8 cellular contexts compared by ENCODE assay signal in the genomic region with DNA sequence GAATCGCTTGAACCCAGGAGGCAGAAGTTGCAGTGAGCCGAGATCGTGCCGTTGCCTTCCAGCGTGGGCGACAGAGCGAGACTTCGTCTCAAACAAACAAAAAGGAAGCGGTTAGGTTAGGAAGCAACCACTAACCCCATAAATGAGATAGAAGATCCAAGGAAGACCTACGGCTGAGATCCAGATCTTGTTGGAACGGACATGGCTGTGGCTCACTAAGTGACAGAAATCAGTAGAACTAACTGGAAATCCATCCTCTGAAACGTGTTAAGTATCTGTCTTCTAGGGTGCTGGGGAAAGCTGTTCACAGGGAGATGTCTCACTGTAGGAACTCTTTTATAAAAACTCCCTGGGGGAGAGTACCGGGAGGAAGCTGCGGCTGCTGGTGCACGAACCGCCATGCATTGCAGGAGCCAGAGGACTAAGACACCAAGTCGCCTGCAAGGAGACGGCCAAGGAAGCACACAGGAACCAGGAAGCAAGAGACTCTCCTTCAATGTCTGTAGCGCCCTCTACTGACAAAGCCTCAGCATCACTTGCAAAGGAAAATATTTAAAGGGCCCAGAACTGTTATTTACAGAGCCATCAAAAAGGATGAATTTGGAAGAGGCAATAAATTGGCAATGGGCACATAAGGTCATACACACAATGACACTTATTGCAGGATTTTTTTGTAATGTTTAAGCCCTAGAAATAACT. TPM values are rescaled to one million over a fixed set of nuclear protein-coding genes. Genes with fewer than 3 reads are reported as not detected.
DNase-seq lines count a peak whose midpoint lies in the region.

No MANE protein-coding gene starts in this region.

- H3K9me3 ChIP-seq in HAP-1: no peaks in the 10 kb centered on the region

- H3K4me1 ChIP-seq in HAP-1: no peaks in the 10 kb centered on the region

- H3K4me3 ChIP-seq in HAP-1: no peak overlapping the region

- no peaks in the 10 kb centered on the region for H3K36me3 ChIP-seq in HAP-1 (replicated peaks)

- no peaks in the 10 kb centered on the region for H3K9me3 Mint-ChIP-seq in activated naive CD8-positive, alpha-beta T cell treated with anti-CD3 and anti-CD28 coated beads for 36 hours

- H3K4me1 Mint-ChIP-seq in activated naive CD8-positive, alpha-beta T cell treated with anti-CD3 and anti-CD28 coated beads for 36 hours: no peaks in the 10 kb centered on the region

- H3K27me3 Mint-ChIP-seq in activated naive CD8-positive, alpha-beta T cell treated with anti-CD3 and anti-CD28 coated beads for 36 hours: no peaks in the 10 kb centered on the region

- no peak overlapping the region for H3K27ac Mint-ChIP-seq in activated naive CD8-positive, alpha-beta T cell treated with anti-CD3 and anti-CD28 coated beads for 36 hours

- H3K27me3 ChIP-seq in HAP-1 (ENCODE audit: low read depth): no peaks in the 10 kb centered on the region

- H3K4me3 Mint-ChIP-seq in activated naive CD8-positive, alpha-beta T cell treated with anti-CD3 and anti-CD28 coated beads for 36 hours: no peak overlapping the region

- in situ Hi-C loops in HAP-1 (cut with MboI; ENCODE audit: low sequenced_read_pairs): no loop called here

- H3K36me3 Mint-ChIP-seq in activated naive CD8-positive, alpha-beta T cell treated with anti-CD3 and anti-CD28 coated beads for 36 hours: no peaks in the 10 kb centered on the region

- DNase-seq in NCI-H2171 treated with DMSO at 0.1 percent for 48 hours (lab: John Stamatoyannopoulos, UW) (peak; percentile 0), NCI-H2171 (lab: John Stamatoyannopoulos, UW) (no peak), HAP-1 (ENCODE audit: low spot score in 2 of 2) (peak; percentile 43 to 68), NCI-H82 (lab: John Stamatoyannopoulos, UW) (peak; percentile 74), iPS DF 19.7 (ENCODE audit: low read depth, low spot score) (peak; percentile 61), stromal cell of bone marrow (ENCODE audit: low read depth) (peak; percentile 31), NCI-H2081 treated with DMSO at 0.1 percent for 48 hours (lab: John Stamatoyannopoulos, UW) (no peak)
- DNase-seq in activated naive CD8-positive, alpha-beta T cell treated with anti-CD3 and anti-CD28 coated beads for 36 hours: peak; percentile 31

RNA-seq across cellular contexts. Expression of a gene that starts 16.9 kb away (rescaled TPM):
- total RNA-seq in activated naive CD8-positive, alpha-beta T cell treated with anti-CD3 and anti-CD28 coated beads for 36 hours: 10 to 100 TPM; 23.3 to 23.4 TPM

RNA-seq across cellular contexts. Expression of a gene that starts 47.6 kb away (rescaled TPM):
- under 1 TPM; 0.25 to 0.52 TPM for total RNA-seq in activated naive CD8-positive, alpha-beta T cell treated with anti-CD3 and anti-CD28 coated beads for 36 hours

RNA-seq across cellular contexts. Expression of a gene that starts 51.4 kb away (rescaled TPM):
- 1 to 10 TPM in 1 of 2 experiments, under 1 TPM in 1; 0.54 to 1.4 TPM for total RNA-seq in activated naive CD8-positive, alpha-beta T cell treated with anti-CD3 and anti-CD28 coated beads for 36 hours

Comparison
In these comparisons a context has a peak if more than half of its experiments do, and no peak if none do; other contexts are left out.
1. DNase-seq: peak in NCI-H2171 treated with DMSO at 0.1 percent for 48 hours (single experiment), HAP-1 (2 of 2), NCI-H82 (single experiment), activated naive CD8-positive, alpha-beta T cell treated with anti-CD3 and anti-CD28 coated beads for 36 hours (single experiment), iPS DF 19.7 (single experiment) and stromal cell of bone marrow (single experiment); none in NCI-H2171 (single experiment) and NCI-H2081 treated with DMSO at 0.1 percent for 48 hours (single experiment).